Comparison of ENCODE assay signal across 15 cellular contexts in the genomic region with DNA sequence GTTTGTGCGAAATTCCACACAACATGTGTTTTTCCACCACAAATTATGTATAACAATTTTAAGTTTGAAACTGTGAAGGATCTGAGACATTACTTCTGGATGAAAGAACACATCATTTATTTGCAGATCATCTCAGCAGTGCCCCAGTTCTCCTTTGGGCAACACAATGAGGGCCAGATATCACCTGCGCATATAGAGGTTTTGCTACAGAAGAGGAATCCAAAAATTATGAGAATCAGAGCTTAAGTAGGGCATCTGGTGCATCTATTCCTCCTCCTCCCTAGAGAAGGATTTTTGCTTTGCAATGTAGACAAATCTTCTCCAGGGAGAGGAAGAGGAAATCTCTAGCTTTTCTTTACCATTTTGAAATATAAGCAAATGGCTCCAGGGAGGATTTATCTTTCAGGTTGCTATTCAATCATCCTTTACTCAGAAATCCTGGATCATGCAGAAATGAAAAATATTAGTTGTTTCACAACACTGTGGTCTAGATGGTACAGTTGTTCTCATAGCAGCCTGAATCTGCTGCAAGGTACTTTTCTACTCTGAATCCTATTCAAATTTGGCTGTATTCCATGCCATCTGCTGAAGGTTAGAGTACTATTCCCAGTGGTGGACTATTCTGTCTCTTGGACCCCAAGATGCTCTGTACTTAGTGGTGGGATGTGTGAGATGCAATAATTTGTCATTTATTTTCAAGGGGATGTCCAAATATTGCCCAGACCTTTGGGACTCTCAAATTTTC.
"Had no signal": no experiment of that assay in that cellular context is flagged by ENCODE, and none has a peak within 500 bp of the region (broad histone marks: within the 10 kb centered on the region; RNA-seq: fewer than 3 reads in every experiment).

No MANE protein-coding gene starts in this region.

- H3K9me3 ChIP-seq: esophagus squamous epithelium, thyroid gland had no signal

- H3K4me3 ChIP-seq: esophagus squamous epithelium, hepatocyte, thyroid gland had no signal

- ATAC-seq: activated CD8-positive, alpha-beta memory T cell treated with anti-CD3 and anti-CD28 coated beads, Interleukin-2, amount 10 ng/mL, durations not matched to agents 7 days and 5 days; left cardiac atrium; sciatic nerve; stimulated activated memory B cell treated with anti-CD40 and anti-IgM and Interleukin-4, amounts not matched to agents 10 μg/mL and 1 μg/mL and 100 μg/mL, for 72 hours; WTC11 had no signal

- H3K36me3 ChIP-seq: esophagus squamous epithelium, thyroid gland had no signal

- DNase-seq: activated CD4-positive, alpha-beta memory T cell treated with anti-CD3 and anti-CD28 coated beads, Interleukin-2, amount 10 ng/mL, durations not matched to agents 7 days and 5 days; activated CD4-positive, alpha-beta T cell treated with anti-CD3 and anti-CD28 coated beads for 48 hours; activated CD8-positive, alpha-beta memory T cell treated with anti-CD3 and anti-CD28 coated beads, Interleukin-2, amount 10 ng/mL, durations not matched to agents 7 days and 5 days; activated naive CD4-positive, alpha-beta T cell; activated naive CD8-positive, alpha-beta T cell treated with anti-CD3 and anti-CD28 coated beads for 36 hours; effector CD8-positive, alpha-beta T cell; esophagus squamous epithelium; left cardiac atrium; stimulated activated CD4-positive, alpha-beta T cell treated with anti-CD3 and anti-CD28 coated beads, Interleukin-4, amount 100 ng/mL, for 4 hours; thyroid gland had no signal

- H3K4me1 ChIP-seq: esophagus squamous epithelium, parathyroid adenoma, thyroid gland had no signal

- H3K27ac ChIP-seq: esophagus squamous epithelium, hepatocyte, parathyroid adenoma, thyroid gland had no signal

- H3K27me3 ChIP-seq: esophagus squamous epithelium, hepatocyte, thyroid gland had no signal
